In genomic region chr13:77779461-77780272, GRCh38 we compare ENCODE assay signal across 7 cellular contexts.
DNase-seq lines count a peak whose midpoint lies in the region; ATAC-seq and TF ChIP-seq lines count a peak whose summit lies in the region.

No MANE protein-coding gene starts in this region.

- H3K4me3 ChIP-seq in heart right ventricle (no peak overlapping the region), retinal pigment epithelial cell (ENCODE audit: low read length) (no peak overlapping the region)

- peak overlapping the region; percentile 3 for H3K27ac Mint-ChIP-seq in activated naive CD8-positive, alpha-beta T cell treated with anti-CD3 and anti-CD28 coated beads for 36 hours

- ATAC-seq in GM19452 (IDR thresholded peaks at IDR 0.05; ENCODE audit: unreplicated experiment) (peak; percentile 85), HG03439 (IDR thresholded peaks at IDR 0.05; ENCODE audit: unreplicated experiment) (peak; percentile 69), heart right ventricle (peak in 7 of 8 donors; percentile 41 to 84 (median 67))

- 23 to 31% methylated on average over 3 of the region's 3 CpGs for WGBS in heart right ventricle, 2 donors

- H3K4me3 Mint-ChIP-seq in activated naive CD8-positive, alpha-beta T cell treated with anti-CD3 and anti-CD28 coated beads for 36 hours = no peak overlapping the region

- DNase-seq in ELF-1 (ENCODE audit: low read depth, low spot score) (peak; percentile 53), NCI-H510A treated with DMSO at 0.1 percent for 48 hours (lab: John Stamatoyannopoulos, UW) (peak; percentile 35), heart right ventricle (peak in 1 of 2 donors; percentile 59), retinal pigment epithelial cell (ENCODE audit: low read depth) (peak; percentile 48)
- DNase-seq in activated naive CD8-positive, alpha-beta T cell treated with anti-CD3 and anti-CD28 coated beads for 36 hours = peak; percentile 5

- no peaks in the 10 kb centered on the region for H3K9me3 Mint-ChIP-seq in activated naive CD8-positive, alpha-beta T cell treated with anti-CD3 and anti-CD28 coated beads for 36 hours

- H3K4me1 ChIP-seq in heart right ventricle = peaks cover 0 to 9% (median 0%) of the 10 kb centered on the region in 9 donors

- no peaks in the 10 kb centered on the region for H3K27me3 Mint-ChIP-seq in activated naive CD8-positive, alpha-beta T cell treated with anti-CD3 and anti-CD28 coated beads for 36 hours

- peak; percentile 53 to 85 (median 76) for TF ChIP-seq CTCF in heart right ventricle (IDR thresholded peaks at IDR 0.05)
- TF ChIP-seq CTCF in retinal pigment epithelial cell (conservative IDR thresholded peaks at IDR 0.05; ENCODE audit: low read depth, low read length) = peak; percentile 64

- no peaks in the 10 kb centered on the region for H3K36me3 ChIP-seq in heart right ventricle

- no peaks in the 10 kb centered on the region for H3K36me3 Mint-ChIP-seq in activated naive CD8-positive, alpha-beta T cell treated with anti-CD3 and anti-CD28 coated beads for 36 hours

- H3K27me3 ChIP-seq in heart right ventricle = no peaks in the 10 kb centered on the region

- H3K27ac ChIP-seq in heart right ventricle = peak overlapping the region in 1 of 10 donors; percentile 34

- intact Hi-C loops in heart right ventricle (cut with DNase I) = loop anchor here in 9 of 10 donors (1.0 to 10.0 kb wide), 8 partner anchors 115 to 1205 kb away; partner anchors contain the start of gene EDNRB (in 2 of the 9)

- H3K4me1 Mint-ChIP-seq in activated naive CD8-positive, alpha-beta T cell treated with anti-CD3 and anti-CD28 coated beads for 36 hours = peaks cover 12% of the 10 kb centered on the region

- H3K9me3 ChIP-seq in heart right ventricle = no peaks in the 10 kb centered on the region
